ENCODE assay signal across 15 cellular contexts in the genomic region with DNA sequence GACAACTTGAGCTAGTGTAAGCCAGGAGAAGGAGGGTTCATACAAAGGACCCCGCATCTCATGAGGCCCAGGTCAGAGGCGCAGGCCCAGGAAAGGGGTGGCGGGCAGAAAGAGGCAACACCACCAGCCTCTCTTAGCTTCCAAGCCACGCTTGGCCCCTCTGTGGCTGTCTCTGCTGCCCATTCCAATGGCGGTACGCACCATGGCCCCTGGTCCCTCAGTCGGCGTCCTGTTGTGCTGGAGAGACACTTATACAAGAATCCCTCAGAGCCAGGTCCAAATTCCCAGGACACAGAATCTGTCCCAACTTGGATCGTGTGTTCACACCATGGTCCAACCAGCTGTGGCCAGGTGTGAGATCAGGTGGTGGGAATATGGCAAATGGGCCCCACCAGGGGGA.
DNase-seq lines count a peak whose midpoint lies in the region; ATAC-seq and TF ChIP-seq lines count a peak whose summit lies in the region.
"Had no signal": no experiment of that assay in that cellular context is flagged by ENCODE, and none has a peak within 500 bp of the region (broad histone marks: within the 10 kb centered on the region; RNA-seq: fewer than 3 reads in every experiment).

No MANE protein-coding gene starts in this region.

- no peaks in the 10 kb centered on the region for H3K36me3 ChIP-seq in BLaER1
- H3K36me3 ChIP-seq in RWPE2 (ENCODE audit: low read depth): no peaks in the 10 kb centered on the region
- no peaks in the 10 kb centered on the region for H3K36me3 ChIP-seq in endodermal cell (ENCODE audit: control insufficient read depth, insufficient read depth, low read length)
- H3K36me3 ChIP-seq in trophoblast cell (ENCODE audit: control insufficient read depth in 1 of 2, insufficient read depth in 2 of 2, low read length in 2 of 2): no peaks in the 10 kb centered on the region

- no peak overlapping the region for H2BK12ac ChIP-seq in trophoblast cell (ENCODE audit: low read length)

- no peaks in the 10 kb centered on the region for H3K36me3 Mint-ChIP-seq in endodermal cell (ENCODE audit: low read depth)
- no peaks in the 10 kb centered on the region for H3K36me3 Mint-ChIP-seq in osteocyte (ENCODE audit: unreplicated experiment)
- H3K36me3 Mint-ChIP-seq in CD4-positive, alpha-beta T cell (ENCODE audit: low read depth): no peaks in the 10 kb centered on the region
- H3K36me3 Mint-ChIP-seq: CD8-positive, alpha-beta T cell had no signal

- TF ChIP-seq CTCF in RWPE2 (IDR thresholded peaks at IDR 0.05; ENCODE audit: poor library complexity, severe bottlenecking) (no peak), endodermal cell (conservative IDR thresholded peaks at IDR 0.05) (no peak), osteocyte (IDR thresholded peaks at IDR 0.05) (no peak)
- TF ChIP-seq CTCF in CD4-positive, alpha-beta T cell (IDR thresholded peaks at IDR 0.05): no peak

- no peak overlapping the region for H4K8ac ChIP-seq in trophoblast cell (ENCODE audit: low read depth, low read length)

- CTCF ChIA-PET in CD4-positive, alpha-beta T cell (lab: Charles Lee): no interaction called here

- H3K27me3 Mint-ChIP-seq in endodermal cell (ENCODE audit: insufficient read depth) (peaks cover 61% of the 10 kb centered on the region), osteocyte (ENCODE audit: unreplicated experiment) (no peaks in the 10 kb centered on the region)
- H3K27me3 Mint-ChIP-seq in CD4-positive, alpha-beta T cell: peaks cover 5% of the 10 kb centered on the region

- H3K4me3 Mint-ChIP-seq in endodermal cell: no peak overlapping the region
- no peak overlapping the region for H3K4me3 Mint-ChIP-seq in osteocyte (ENCODE audit: unreplicated experiment)
- no peak overlapping the region for H3K4me3 Mint-ChIP-seq in CD4-positive, alpha-beta T cell
- H3K4me3 Mint-ChIP-seq: CD8-positive, alpha-beta T cell had no signal

- H3K27ac Mint-ChIP-seq in endodermal cell (no peak overlapping the region), osteocyte (ENCODE audit: unreplicated experiment) (no peak overlapping the region)
- H3K27ac Mint-ChIP-seq in CD4-positive, alpha-beta T cell: no peak overlapping the region
- H3K27ac Mint-ChIP-seq: CD8-positive, alpha-beta T cell had no signal

- peak overlapping the region; percentile 38 for H3K4me2 ChIP-seq in BLaER1
- no peak overlapping the region for H3K4me2 ChIP-seq in trophoblast cell (ENCODE audit: low read length)

- H3K4me1 ChIP-seq in BLaER1 (peaks cover 20% of the 10 kb centered on the region), RWPE2 (ENCODE audit: insufficient read depth, poor library complexity, severe bottlenecking) (peaks cover 19% of the 10 kb centered on the region), endodermal cell (ENCODE audit: control insufficient read depth, insufficient read depth, low read length) (no peaks in the 10 kb centered on the region), trophoblast cell (ENCODE audit: control insufficient read depth in 1 of 2, insufficient read depth in 2 of 2, low read length in 2 of 2) (no peaks in the 10 kb centered on the region)
- H3K4me1 ChIP-seq: Caco-2 had no signal

- H3K9me3 ChIP-seq in BLaER1 (no peaks in the 10 kb centered on the region), RWPE2 (ENCODE audit: severe bottlenecking) (no peaks in the 10 kb centered on the region), endodermal cell (ENCODE audit: control insufficient read depth, low read length) (no peaks in the 10 kb centered on the region), trophoblast cell (ENCODE audit: insufficient read depth, low read depth, low read length) (peaks cover 2% of the 10 kb centered on the region)
- no peaks in the 10 kb centered on the region for H3K9me3 ChIP-seq in CD4-positive, alpha-beta T cell (ENCODE audit: control insufficient read depth, low read length)
- H3K9me3 ChIP-seq: Caco-2 had no signal

- H3K79me1 ChIP-seq in trophoblast cell (ENCODE audit: low read length): no peaks in the 10 kb centered on the region

- H3K79me2 ChIP-seq in trophoblast cell (ENCODE audit: control insufficient read depth, insufficient read depth, low read length, poor library complexity): no peaks in the 10 kb centered on the region

- intact Hi-C loops in CD4-positive, alpha-beta T cell (cut with DNase I, micrococcal nuclease): no loop called here

- no peak overlapping the region for H3K18ac ChIP-seq in trophoblast cell (ENCODE audit: low read length)

- POLR2A ChIA-PET in CD4-positive, alpha-beta T cell (lab: Charles Lee): no interaction called here

- H4K20me1 ChIP-seq in BLaER1: no peaks in the 10 kb centered on the region

- H3K9ac ChIP-seq in BLaER1 (no peak overlapping the region), endodermal cell (ENCODE audit: extremely low read depth, low read length, poor library complexity, severe bottlenecking) (no peak overlapping the region), trophoblast cell (ENCODE audit: low read length) (no peak overlapping the region)

- H2AFZ ChIP-seq in trophoblast cell (ENCODE audit: insufficient read depth, low read length, poor library complexity): no peak overlapping the region

- no peak overlapping the region for H3K23ac ChIP-seq in trophoblast cell (ENCODE audit: low read length)

- H3K9me3 Mint-ChIP-seq in endodermal cell (no peaks in the 10 kb centered on the region), osteocyte (ENCODE audit: unreplicated experiment) (no peaks in the 10 kb centered on the region)
- no peaks in the 10 kb centered on the region for H3K9me3 Mint-ChIP-seq in CD4-positive, alpha-beta T cell
- H3K9me3 Mint-ChIP-seq: CD8-positive, alpha-beta T cell had no signal

- H4K91ac ChIP-seq in trophoblast cell (ENCODE audit: low read depth, low read length): no peak overlapping the region

- no peak overlapping the region for H4K12ac ChIP-seq in trophoblast cell (ENCODE audit: low read depth, low read length)

- no peak overlapping the region for H3K4ac ChIP-seq in trophoblast cell (ENCODE audit: low read depth, low read length)

- no peak overlapping the region for H2AK5ac ChIP-seq in trophoblast cell (ENCODE audit: low read length)

- H2BK5ac ChIP-seq in trophoblast cell (ENCODE audit: low read depth, low read length, poor library complexity): no peak overlapping the region

- H3K4me3 ChIP-seq in BLaER1 (no peak overlapping the region), RWPE2 (ENCODE audit: severe bottlenecking) (no peak overlapping the region), endodermal cell (ENCODE audit: low read length) (no peak overlapping the region), trophoblast cell (ENCODE audit: low read depth, low read length) (no peak overlapping the region)

- no peak overlapping the region for H2BK120ac ChIP-seq in trophoblast cell (ENCODE audit: insufficient read depth, low read length, poor library complexity)

- peak; percentile 75 for DNase-seq in RWPE2 (ENCODE audit: low spot score)
- DNase-seq in endodermal cell: no peak
- peak; percentile 79 for DNase-seq in osteocyte (ENCODE audit: extremely low spot score, unreplicated experiment)
- DNase-seq in CD4-positive, alpha-beta T cell: no peak
- DNase-seq in trophoblast cell: no peak
- DNase-seq: ACHN; Caco-2; CD8-positive, alpha-beta T cell; GF-D8; KBM-7 had no signal

- H3K4me1 Mint-ChIP-seq in endodermal cell (peaks cover 3% of the 10 kb centered on the region), osteocyte (ENCODE audit: unreplicated experiment) (peaks cover 2% of the 10 kb centered on the region)
- H3K4me1 Mint-ChIP-seq in CD4-positive, alpha-beta T cell (ENCODE audit: low read depth): no peaks in the 10 kb centered on the region

- H3K27ac ChIP-seq in BLaER1 (no peak overlapping the region), RWPE2 (ENCODE audit: poor library complexity, severe bottlenecking) (no peak overlapping the region), endodermal cell (ENCODE audit: low read depth, low read length) (peak overlapping the region; percentile 69), trophoblast cell (ENCODE audit: low read depth, low read length) (no peak overlapping the region)
- H3K27ac ChIP-seq in CD4-positive, alpha-beta T cell (ENCODE audit: low read depth, low read length): no peak overlapping the region
- H3K27ac ChIP-seq: C4-2B, HL-60 had no signal

- ATAC-seq in RWPE2 (ENCODE audit: low read depth) (no peak), HG03108 (IDR thresholded peaks at IDR 0.05; ENCODE audit: unreplicated experiment) (no peak)
- ATAC-seq in CD4-positive, alpha-beta T cell (ENCODE audit: poor library complexity): no peak
- ATAC-seq: CD8-positive, alpha-beta T cell; HCT116 had no signal

- 94 to 95% methylated on average over 3 to 9 of the region's 9 CpGs for WGBS in endodermal cell (ENCODE audit: insufficient coverage in 1 of 2, insufficient read length in 1 of 2), 2 experiments
- WGBS in trophoblast cell (ENCODE audit: extremely low coverage, insufficient coverage, insufficient read length): no CpG with 5 or more reads among the region's 9 CpGs

- H3K27me3 ChIP-seq in BLaER1 (no peaks in the 10 kb centered on the region), RWPE2 (ENCODE audit: insufficient read depth, poor library complexity, severe bottlenecking) (no peaks in the 10 kb centered on the region), endodermal cell (ENCODE audit: control insufficient read depth, insufficient read depth, low read length, poor library complexity, severe bottlenecking) (no peaks in the 10 kb centered on the region), trophoblast cell (ENCODE audit: insufficient read depth, low read length) (no peaks in the 10 kb centered on the region)
- H3K27me3 ChIP-seq in CD4-positive, alpha-beta T cell (ENCODE audit: control insufficient read depth, insufficient read depth, low read length): no peaks in the 10 kb centered on the region

- no peak overlapping the region for H3K14ac ChIP-seq in trophoblast cell (ENCODE audit: low read length)

Comparison
In these comparisons a context has a peak if more than half of its experiments do, and no peak if none do; other contexts are left out.
1. DNase-seq: peak in RWPE2 (single experiment) and osteocyte (single experiment); none in endodermal cell (single experiment), CD4-positive, alpha-beta T cell (0 of 10) and trophoblast cell (0 of 2).